In genomic region chr7:278081-278480, GRCh38 we compare ENCODE assay signal across 37 cellular contexts. TPM values are rescaled to one million over a fixed set of nuclear protein-coding genes. Genes with fewer than 3 reads are reported as not detected.
"Had no signal": no experiment of that assay in that cellular context is flagged by ENCODE, and none has a peak within 500 bp of the region (broad histone marks: within the 10 kb centered on the region; RNA-seq: fewer than 3 reads in every experiment).

No MANE protein-coding gene starts in this region.

- DNase-seq: activated CD4-positive, alpha-beta T cell treated with anti-CD3 and anti-CD28 coated beads for 1 hour; activated CD4-positive, alpha-beta T cell treated with anti-CD3 and anti-CD28 coated beads for 48 hours; activated CD4-positive, alpha-beta T cell treated with anti-CD3 and anti-CD28 coated beads, Interleukin-2, amount 50 U/mL, for 1 hour; activated CD4-positive, alpha-beta T cell treated with anti-CD3 and anti-CD28 coated beads, Interleukin-2, amount 50 U/mL, for 48 hours; activated CD8-positive, alpha-beta memory T cell treated with anti-CD3 and anti-CD28 coated beads for 24 hours; activated CD8-positive, alpha-beta T cell treated with anti-CD3 and anti-CD28 coated beads for 36 hours; activated effector memory CD4-positive, alpha-beta T cell treated with Interleukin-2 at 50 U/mL for 16 hours; activated gamma-delta T cell treated with Interleukin-2 at 50 U/mL for 16 hours; activated naive CD4-positive, alpha-beta T cell treated with anti-CD3 and anti-CD28 coated beads, Interleukin-2, amount 50 U/mL, for 16 hours; activated naive CD4-positive, alpha-beta T cell treated with Interleukin-2 at 50 U/mL for 16 hours; activated T-cell treated with anti-CD3 and anti-CD28 coated beads, Interleukin-2, amount 50 U/mL, for 4 hours; amniotic stem cell; anterior cingulate cortex; brain microvascular endothelial cell; cortex of kidney; dermis blood vessel endothelial cell; effector CD4-positive, alpha-beta T cell; esophagus squamous epithelium; foreskin melanocyte; head of caudate nucleus; T-helper 2 cell had no signal

- H3K4me3 Mint-ChIP-seq: activated CD8-positive, alpha-beta T cell treated with anti-CD3 and anti-CD28 coated beads for 36 hours; activated naive CD8-positive, alpha-beta T cell; activated T-cell treated with anti-CD3 and anti-CD28 coated beads, Interleukin-2, amount 50 U/mL, for 4 hours; activated T-helper 17 cell treated with anti-CD3 and anti-CD28 coated beads, Interleukin-2, amount 50 U/mL, for 72 hours; central memory CD8-positive, alpha-beta T cell had no signal

- H3K4me1 Mint-ChIP-seq: activated T-helper 17 cell treated with anti-CD3 and anti-CD28 coated beads, Interleukin-2, amount 50 U/mL, for 72 hours; central memory CD8-positive, alpha-beta T cell had no signal

- H3K27ac ChIP-seq: brain microvascular endothelial cell, epithelial cell of prostate, esophagus squamous epithelium had no signal

- H3K4me1 ChIP-seq: esophagus squamous epithelium had no signal

- H3K27ac Mint-ChIP-seq: activated CD8-positive, alpha-beta T cell treated with anti-CD3 and anti-CD28 coated beads for 36 hours; activated naive CD8-positive, alpha-beta T cell; activated T-helper 17 cell treated with anti-CD3 and anti-CD28 coated beads, Interleukin-2, amount 50 U/mL, for 72 hours had no signal

- H3K27me3 ChIP-seq: brain microvascular endothelial cell had no signal

- FAIRE-seq: astrocyte, bronchial epithelial cell, colon, endometrium, endothelial cell of umbilical vein had no signal

- H3K4me3 ChIP-seq: esophagus squamous epithelium had no signal

- H3K36me3 ChIP-seq: brain microvascular endothelial cell, esophagus squamous epithelium had no signal

- ATAC-seq: activated CD8-positive, alpha-beta T cell treated with anti-CD3 and anti-CD28 coated beads for 36 hours; activated T-cell treated with anti-CD3 and anti-CD28 coated beads, Interleukin-2, amount 50 U/mL, for 4 hours; activated T-helper 17 cell treated with anti-CD3 and anti-CD28 coated beads, Interleukin-2, amount 50 U/mL, for 72 hours had no signal

RNA-seq across cellular contexts. Expression of gene FOXL3, which starts 11.9 kb away (rescaled TPM):
- total RNA-seq: activated CD8-positive, alpha-beta T cell treated with anti-CD3 and anti-CD28 coated beads for 36 hours; activated T-cell treated with anti-CD3 and anti-CD28 coated beads, Interleukin-2, amount 50 U/mL, for 4 hours; activated T-helper 17 cell treated with anti-CD3 and anti-CD28 coated beads, Interleukin-2, amount 50 U/mL, for 72 hours; astrocyte; bronchial epithelial cell; cardiac septum; cerebellum; dermis blood vessel endothelial cell; endothelial cell of umbilical vein; esophagus squamous epithelium; fibroblast of lung; fibroblast of villous mesenchyme; T-helper 1 cell treated with Interleukin-12 subunit alpha and Interleukin-12 subunit beta and Interleukin-4 antibody, amounts not matched to agents 30 ng/mL and 1 ng/mL, for 36 hours had no signal
- polyA plus RNA-seq: adipose tissue, endothelial cell of umbilical vein, esophagus, fibroblast of lung had no signal
